In the genomic region with DNA sequence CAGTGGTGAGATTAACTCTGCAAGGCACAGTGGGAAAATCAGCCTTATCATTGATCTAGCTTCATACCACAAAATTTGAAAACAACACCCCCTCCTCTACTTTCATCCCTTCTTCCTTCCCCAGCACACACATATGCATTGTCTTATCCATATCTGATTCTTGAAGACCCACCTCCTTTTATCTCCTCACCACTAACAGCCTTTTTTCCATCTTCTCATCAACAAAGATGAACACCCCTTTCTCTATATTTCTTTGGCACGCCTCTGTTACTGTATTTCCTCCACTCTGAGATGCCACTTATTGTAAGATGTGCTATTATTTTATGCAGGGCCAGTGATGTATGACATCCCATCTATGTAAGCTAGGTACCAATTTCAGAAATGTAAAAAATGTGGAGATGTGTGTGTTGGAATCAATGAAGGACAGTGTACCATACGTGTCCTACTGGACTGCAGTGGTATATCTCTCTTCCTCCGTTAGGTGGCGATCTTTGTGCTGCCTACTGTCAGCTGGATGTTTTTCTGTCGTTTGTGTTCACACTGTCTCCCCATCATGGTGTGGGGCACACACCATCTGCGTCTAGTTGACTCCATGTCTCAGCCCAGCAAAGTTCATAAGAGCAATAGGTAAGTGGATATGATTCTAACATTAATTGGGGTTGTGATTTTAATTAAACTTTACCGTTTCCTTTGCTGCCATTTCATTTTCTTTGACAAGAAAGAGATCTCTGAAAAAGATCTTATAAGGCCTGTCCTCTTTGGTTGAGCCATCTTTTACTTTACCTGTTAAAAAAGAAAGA, we compare ENCODE assay signal across 8 cellular contexts. TPM values are rescaled to one million over a fixed set of nuclear protein-coding genes. Genes with fewer than 3 reads are reported as not detected.
A peak's percentile ranks its signal among the peaks of the same experiment; 100 is the strongest.
DNase-seq lines count a peak whose midpoint lies in the region; ATAC-seq, FAIRE-seq and TF ChIP-seq lines count a peak whose summit lies in the region.

No MANE protein-coding gene starts in this region.

- H3K27me3 ChIP-seq in left ventricle myocardium inferior (ENCODE audit: low read depth) (peaks cover 10% of the 10 kb centered on the region), sigmoid colon (no peaks in the 10 kb centered on the region)

- H3K4me1 ChIP-seq in left ventricle myocardium inferior (no peaks in the 10 kb centered on the region), sigmoid colon (no peaks in the 10 kb centered on the region)

- H3K9me3 ChIP-seq in left ventricle myocardium inferior (replicated peaks) (no peaks in the 10 kb centered on the region), sigmoid colon (no peaks in the 10 kb centered on the region)

- TF ChIP-seq CTCF in left ventricle myocardium inferior (IDR thresholded peaks at IDR 0.05; ENCODE audit: borderline replicate concordance), result peak; percentile 89
- TF ChIP-seq CTCF in sigmoid colon (IDR thresholded peaks at IDR 0.05), result peak; percentile 58 to 73 (median 66)

- peak; percentile 88 for ATAC-seq in GM21576 (IDR thresholded peaks at IDR 0.05; ENCODE audit: unreplicated experiment)

- H3K4me3 ChIP-seq in left ventricle myocardium inferior (no peak overlapping the region), sigmoid colon (no peak overlapping the region)

- FAIRE-seq in RCC 7860 (lab: Jason Lieb, UNC), result no peak

- DNase-seq in EL, result peak; percentile 63
- DNase-seq in LHCN-M2 (ENCODE audit: low read depth), result peak; percentile 59
- peak; percentile 42 for DNase-seq in RCC 7860 (ENCODE audit: low spot score)
- DNase-seq in activated naive CD4-positive, alpha-beta T cell treated with anti-CD3 and anti-CD28 coated beads, Interleukin-2, amount 50 U/mL, for 16 hours, result peak; percentile 35
- no peak for DNase-seq in left ventricle myocardium inferior
- no peak for DNase-seq in sigmoid colon
- no peak for DNase-seq in occipital lobe (lab: John Stamatoyannopoulos, UW)

- 17 to 23% methylated on average over 7 of the region's 7 CpGs for WGBS in sigmoid colon, 2 donors

- intact Hi-C loops in left ventricle myocardium inferior (cut with micrococcal nuclease) (loop anchor here (5.0 kb wide), 1 partner anchor 79 kb away; the partner anchor contains the start of gene HAL), sigmoid colon (cut with DNase I) (loop anchor here (2.0 kb wide), 1 partner anchor 78 kb away; the partner anchor contains the start of gene HAL)

- TF ChIP-seq EP300 in sigmoid colon (IDR thresholded peaks at IDR 0.05), result no peak

- no peak overlapping the region for H3K27ac ChIP-seq in left ventricle myocardium inferior (replicated peaks)
- H3K27ac ChIP-seq in sigmoid colon, result no peak overlapping the region

- H3K36me3 ChIP-seq in left ventricle myocardium inferior (no peaks in the 10 kb centered on the region), sigmoid colon (no peaks in the 10 kb centered on the region)

- TF ChIP-seq POLR2A in sigmoid colon (IDR thresholded peaks at IDR 0.05), result no peak

RNA-seq across cellular contexts. Expression of gene CCDC38, which starts 24.0 kb away (rescaled TPM):
- total RNA-seq in LHCN-M2 (2014; rRNA removed), result not detected in 2 replicates
- 0.07 TPM for polyA plus RNA-seq in LHCN-M2 (2012)
- 0.22 TPM for total RNA-seq in left ventricle myocardium inferior
- not detected for total RNA-seq in sigmoid colon
- polyA plus RNA-seq in sigmoid colon, result not detected
- 0.16 TPM for total RNA-seq in occipital lobe

RNA-seq across cellular contexts. Expression of gene AMDHD1, which starts 24.7 kb away (rescaled TPM):
- total RNA-seq in LHCN-M2 (2014; rRNA removed) (0.17 and 0.45 TPM in 2 replicates), left ventricle myocardium inferior (0.47 TPM), sigmoid colon (1 to 10 TPM in 2 of 4 donors, under 1 TPM in 2; 0.55 to 1.2 (median 0.90) TPM), occipital lobe (0.31 TPM)
- polyA plus RNA-seq in LHCN-M2 (2012), result 0.19 TPM
- under 1 TPM in 1 of 3 donors, not detected in 2; 0.47 TPM for polyA plus RNA-seq in sigmoid colon

RNA-seq across cellular contexts. Expression of gene SNRPF, which starts 59.6 kb away (rescaled TPM):
- total RNA-seq in LHCN-M2 (2014; rRNA removed) (10.0 and 10.8 TPM in 2 replicates), left ventricle myocardium inferior (10.7 TPM), sigmoid colon (1 to 10 TPM; 3.0 to 9.0 (median 7.2) TPM), occipital lobe (27.5 TPM)
- polyA plus RNA-seq in LHCN-M2 (2012), result 70.2 TPM
- 10 to 100 TPM; 33.0 to 52.3 (median 43.9) TPM for polyA plus RNA-seq in sigmoid colon

Comparison
In these comparisons a context has a peak if more than half of its experiments do, and no peak if none do; other contexts are left out.
1. DNase-seq: peak in EL (single experiment), LHCN-M2 (single experiment), RCC 7860 (single experiment) and activated naive CD4-positive, alpha-beta T cell treated with anti-CD3 and anti-CD28 coated beads, Interleukin-2, amount 50 U/mL, for 16 hours (single experiment); none in left ventricle myocardium inferior (single experiment), sigmoid colon (single experiment) and occipital lobe (single experiment).